16 cellular contexts compared by ENCODE assay signal in genomic region chr10:59016043-59016442, GRCh38.
A peak's percentile ranks its signal among the peaks of the same experiment; 100 is the strongest.
DNase-seq lines count a peak whose midpoint lies in the region; TF ChIP-seq lines count a peak whose summit lies in the region.
"Had no signal": no experiment of that assay in that cellular context is flagged by ENCODE, and none has a peak within 500 bp of the region (broad histone marks: within the 10 kb centered on the region; RNA-seq: fewer than 3 reads in every experiment).

No MANE protein-coding gene starts in this region.

- no peak overlapping the region for H2BK15ac ChIP-seq in mesendoderm (replicated peaks; ENCODE audit: low read depth)

- peaks cover 3% of the 10 kb centered on the region for H3K4me1 Mint-ChIP-seq in type B pancreatic cell (ENCODE audit: unreplicated experiment)
- H3K4me1 Mint-ChIP-seq: CD8-positive, alpha-beta memory T cell had no signal

- no peak overlapping the region for H2AK5ac ChIP-seq in mesendoderm (ENCODE audit: low read length)

- no peaks in the 10 kb centered on the region for H3K36me3 Mint-ChIP-seq in type B pancreatic cell
- H3K36me3 Mint-ChIP-seq: CD8-positive, alpha-beta memory T cell had no signal

- H4K8ac ChIP-seq in mesendoderm (ENCODE audit: low read depth, low read length): no peak overlapping the region

- H3K79me2 ChIP-seq in mesendoderm (ENCODE audit: control insufficient read depth, insufficient read depth, low read length): no peaks in the 10 kb centered on the region

- H4K5ac ChIP-seq in mesendoderm (ENCODE audit: low read length): no peak overlapping the region

- no peak overlapping the region for H3K4me2 ChIP-seq in mesendoderm (ENCODE audit: low read length)
- H3K4me2 ChIP-seq: BLaER1 had no signal

- no peak overlapping the region for H3K18ac ChIP-seq in mesendoderm (ENCODE audit: low read length)

- H3K27me3 Mint-ChIP-seq in type B pancreatic cell: no peaks in the 10 kb centered on the region
- H3K27me3 Mint-ChIP-seq: CD8-positive, alpha-beta memory T cell had no signal

- H3K27ac ChIP-seq in mesendoderm (ENCODE audit: low read depth, low read length): no peak overlapping the region
- H3K27ac ChIP-seq: 22Rv1, BLaER1 had no signal

- H3K9me3 Mint-ChIP-seq in type B pancreatic cell: no peaks in the 10 kb centered on the region
- H3K9me3 Mint-ChIP-seq: H9 had no signal

- no peak overlapping the region for H3K4me3 ChIP-seq in mesendoderm (ENCODE audit: low read length)
- H3K4me3 ChIP-seq: BLaER1, GM12878 had no signal

- DNase-seq in NCI-H82 (lab: John Stamatoyannopoulos, UW): peak; percentile 2
- no peak for DNase-seq in NCI-H82 treated with DMSO at 0.1 percent for 48 hours (lab: John Stamatoyannopoulos, UW; ENCODE audit: unreplicated experiment)
- peak; percentile 77 for DNase-seq in globus pallidus (ENCODE audit: low spot score)
- peak; percentile 24 for DNase-seq in mesendoderm
- no peak for DNase-seq in kidney tubule cell (ENCODE audit: low spot score)
- no peak for DNase-seq in activated CD8-positive, alpha-beta memory T cell treated with anti-CD3 and anti-CD28 coated beads, Interleukin-2, amount 50 U/mL, for 4 hours
- DNase-seq in COLO668 (lab: John Stamatoyannopoulos, UW; ENCODE audit: unreplicated experiment): no peak
- no peak for DNase-seq in type B pancreatic cell (ENCODE audit: extremely low spot score, unreplicated experiment)
- DNase-seq: Calu3; CD8-positive, alpha-beta memory T cell; DMS 273 treated with DMSO at 0.1 percent for 48 hours; H9; IMR-90 had no signal

- no peak overlapping the region for H3K4me3 Mint-ChIP-seq in type B pancreatic cell
- H3K4me3 Mint-ChIP-seq: CD8-positive, alpha-beta memory T cell; H9 had no signal

- no peak overlapping the region for H2BK5ac ChIP-seq in mesendoderm (ENCODE audit: low read length)

- TF ChIP-seq CTCF in type B pancreatic cell (conservative IDR thresholded peaks at IDR 0.05): no peak

- H2BK120ac ChIP-seq in mesendoderm (ENCODE audit: low read depth, low read length): no peak overlapping the region

- no peak overlapping the region for H3K23ac ChIP-seq in mesendoderm (ENCODE audit: low read length)

- H3K9ac ChIP-seq in mesendoderm (ENCODE audit: low read length): no peak overlapping the region
- H3K9ac ChIP-seq: BLaER1 had no signal

- no peaks in the 10 kb centered on the region for H3K36me3 ChIP-seq in mesendoderm (ENCODE audit: control insufficient read depth, insufficient read depth, low read length)
- H3K36me3 ChIP-seq: BLaER1 had no signal

- no peaks in the 10 kb centered on the region for H3K27me3 ChIP-seq in mesendoderm (ENCODE audit: insufficient read depth, low read length, poor library complexity)
- H3K27me3 ChIP-seq: BLaER1 had no signal

- no CpG with 5 or more reads among the region's 4 CpGs for WGBS in mesendoderm (ENCODE audit: extremely low coverage, insufficient coverage, low lambda C conversion rate)

- H3K27ac Mint-ChIP-seq in type B pancreatic cell: no peak overlapping the region
- H3K27ac Mint-ChIP-seq: CD8-positive, alpha-beta memory T cell; H9 had no signal

- H3K4ac ChIP-seq in mesendoderm (ENCODE audit: low read depth, low read length): no peak overlapping the region

- H3K79me1 ChIP-seq in mesendoderm (ENCODE audit: low read length): no peaks in the 10 kb centered on the region

- H3K56ac ChIP-seq in mesendoderm (ENCODE audit: low read length): no peak overlapping the region

- no peaks in the 10 kb centered on the region for H3K4me1 ChIP-seq in mesendoderm (ENCODE audit: control insufficient read depth, low read depth, low read length)

Comparison
In these comparisons a context has a peak if more than half of its experiments do, and no peak if none do; other contexts are left out.
1. DNase-seq: peak in NCI-H82 (single experiment), globus pallidus (single experiment) and mesendoderm (single experiment); none in NCI-H82 treated with DMSO at 0.1 percent for 48 hours (single experiment), kidney tubule cell (single experiment), activated CD8-positive, alpha-beta memory T cell treated with anti-CD3 and anti-CD28 coated beads, Interleukin-2, amount 50 U/mL, for 4 hours (single experiment), COLO668 (single experiment) and type B pancreatic cell (single experiment).